In the genomic region with DNA sequence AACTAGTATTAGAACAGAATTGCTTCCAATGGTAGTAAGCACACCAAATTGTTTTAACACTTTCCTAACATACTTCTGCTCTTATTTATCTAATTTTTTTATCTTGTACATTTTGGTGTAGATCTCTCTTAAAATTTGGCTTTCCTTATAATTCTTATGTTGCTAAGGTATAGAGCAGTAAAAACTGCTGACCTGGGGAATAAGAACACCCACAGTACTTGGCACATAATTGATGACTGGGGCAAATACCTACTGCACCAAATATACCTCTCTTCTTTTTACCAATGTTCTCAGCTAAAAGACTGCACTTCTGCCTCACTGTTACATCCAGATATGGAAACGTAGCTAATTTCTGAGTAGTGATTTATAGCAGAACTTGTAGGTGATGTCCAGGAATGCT, we compare ENCODE assay signal across 24 cellular contexts.
DNase-seq lines count a peak whose midpoint lies in the region; ATAC-seq, FAIRE-seq and TF ChIP-seq lines count a peak whose summit lies in the region.
"Had no signal": no experiment of that assay in that cellular context is flagged by ENCODE, and none has a peak within 500 bp of the region (broad histone marks: within the 10 kb centered on the region; RNA-seq: fewer than 3 reads in every experiment).

No MANE protein-coding gene starts in this region.

- H3K36me3 ChIP-seq in HepG2 (replicated peaks in 1 of 2; ENCODE audit: control insufficient read depth in 1 of 2, insufficient read depth in 2 of 2, low read length in 2 of 2) (no peaks in the 10 kb centered on the region), right lobe of liver (no peaks in the 10 kb centered on the region), IMR-90 (ENCODE audit: control insufficient read depth, insufficient read depth, low read length) (no peaks in the 10 kb centered on the region), H1 (ENCODE audit: control insufficient read depth in 2 of 4, insufficient read depth in 4 of 4, low read length in 3 of 4) (peaks cover 0 to 3% (median 0%) of the 10 kb centered on the region in 4 experiments; a peak in 1 of 8 replicates), osteoblast (ENCODE audit: insufficient read depth, low read length) (no peaks in the 10 kb centered on the region)
- H3K36me3 ChIP-seq: BE2C, BLaER1 had no signal

- H3K4me1 ChIP-seq in HepG2 (ENCODE audit: insufficient read depth, low read length) (no peaks in the 10 kb centered on the region), right lobe of liver (no peaks in the 10 kb centered on the region), IMR-90 (ENCODE audit: control insufficient read depth, insufficient read depth, low read length) (no peaks in the 10 kb centered on the region; the same call in 1 of the 2 replicates), H1 (replicated peaks in 1 of 4; ENCODE audit: control insufficient read depth in 3 of 4, insufficient read depth in 4 of 4, low read length in 3 of 4) (peaks cover 0 to 11% (median 9%) of the 10 kb centered on the region in 4 experiments; a peak in 3 of 7 replicates), osteoblast (ENCODE audit: insufficient read depth, low read length) (no peaks in the 10 kb centered on the region)
- H3K4me1 ChIP-seq: BLaER1, Caco-2 had no signal

- H2BK12ac ChIP-seq in H1 (ENCODE audit: low read depth, low read length): peak overlapping the region; percentile 77; the same call in 1 of the 2 replicates

- no peak overlapping the region for H3K18ac ChIP-seq in IMR-90 (ENCODE audit: low read depth, low read length)
- H3K18ac ChIP-seq in H1 (ENCODE audit: extremely low read depth, low read length): no peak overlapping the region

- H2BK120ac ChIP-seq in IMR-90 (ENCODE audit: low read depth, low read length) (no peak overlapping the region), H1 (replicated peaks; ENCODE audit: low read depth, low read length) (no peak overlapping the region)

- no peak overlapping the region for H3K4me2 ChIP-seq in HepG2 (ENCODE audit: low read depth, low read length)
- H3K4me2 ChIP-seq in IMR-90 (ENCODE audit: low read depth, low read length): no peak overlapping the region
- no peak overlapping the region for H3K4me2 ChIP-seq in H1 (ENCODE audit: insufficient read depth in 1 of 2, low read depth in 2 of 2, low read length in 2 of 2)
- H3K4me2 ChIP-seq in osteoblast (ENCODE audit: insufficient read depth, low read length): no peak overlapping the region
- H3K4me2 ChIP-seq: BLaER1 had no signal

- intact Hi-C loops in HepG2 (cut with micrococcal nuclease; ENCODE audit: unreplicated experiment): no loop called here
- intact Hi-C loops in right lobe of liver (cut with DNase I): no loop called here
- intact Hi-C loops in IMR-90 (cut with micrococcal nuclease): loop anchor here (10.0 kb wide), 1 partner anchor 358 kb away; no protein-coding TSS in a partner anchor

- H2AFZ ChIP-seq in HepG2 (ENCODE audit: low read length) (no peak overlapping the region), IMR-90 (replicated peaks; ENCODE audit: low read length, poor library complexity) (no peak overlapping the region), H1 (ENCODE audit: low read length) (no peak overlapping the region), osteoblast (ENCODE audit: low read length) (no peak overlapping the region)

- H4K5ac ChIP-seq in IMR-90 (ENCODE audit: low read depth, low read length) (no peak overlapping the region), H1 (ENCODE audit: insufficient read length, low read depth, low read length) (no peak overlapping the region)

- H4K8ac ChIP-seq in IMR-90 (ENCODE audit: low read depth in 2 of 2, low read length in 2 of 2) (no peak overlapping the region), H1 (ENCODE audit: extremely low read depth, insufficient read depth, low read length) (no peak overlapping the region)

- no peak for DNase-seq in HepG2 (ENCODE audit: low spot score)
- no peak for DNase-seq in right lobe of liver
- no peak for DNase-seq in IMR-90
- DNase-seq in H1 (ENCODE audit: low read depth in 1 of 2, low spot score in 2 of 2): no peak
- peak; percentile 17 for DNase-seq in osteoblast (ENCODE audit: insufficient read length, low spot score, missing footprints)
- no peak for DNase-seq in GM13977 (ENCODE audit: low spot score)
- no peak for DNase-seq in cerebellum (ENCODE audit: low spot score)
- DNase-seq in NCI-H748 treated with DMSO at 0.1 percent for 48 hours (lab: John Stamatoyannopoulos, UW): no peak
- DNase-seq: ACHN; BE2C; C1 segment of cervical spinal cord; Caco-2; Calu3; CD4-positive, alpha-beta memory T cell; CD4-positive, CD25-positive, alpha-beta regulatory T cell; CD8-positive, alpha-beta memory T cell; DMS79 treated with DMSO at 0.1 percent for 48 hours; GF-D8 had no signal

- H3K23me2 ChIP-seq in H1 (ENCODE audit: low read depth, low read length): no peaks in the 10 kb centered on the region; the same call in 1 of the 2 replicates

- in situ Hi-C loops in HepG2 (cut with HindIII; ENCODE audit: extremely low pct_ligation_motif_present, low pct_unique_long_range_greater_than_20kb): no loop called here
- in situ Hi-C loops in IMR-90 (cut with MboI; ENCODE audit: low sequenced_read_pairs): no loop called here
- in situ Hi-C loops in GM13977 (cut with MboI; ENCODE audit: low pct_unique_long_range_greater_than_20kb, low sequenced_read_pairs, unreplicated experiment): no loop called here

- no peak for ATAC-seq in HepG2
- no peak for ATAC-seq in right lobe of liver
- no peak for ATAC-seq in IMR-90 (ENCODE audit: low read depth)

- H3K4me3 ChIP-seq in HepG2 (replicated peaks in 1 of 3; ENCODE audit: insufficient read depth in 1 of 3, low read depth in 2 of 3, low read length in 3 of 3) (no peak overlapping the region), right lobe of liver (no peak overlapping the region), IMR-90 (ENCODE audit: insufficient read depth, low read depth, low read length) (no peak overlapping the region), H1 (ENCODE audit: extremely low read depth in 1 of 4, insufficient read depth in 2 of 4, low read depth in 3 of 4, low read length in 4 of 4) (no peak overlapping the region), osteoblast (ENCODE audit: insufficient read depth, low read length) (no peak overlapping the region)
- H3K4me3 ChIP-seq: BLaER1 had no signal

- 0 out of 2 replicates have a peak, but pooled peaks cover 3% of the 10 kb centered on the region for H3K9me1 ChIP-seq in IMR-90 (ENCODE audit: insufficient read depth, low read length)

- 0 out of 2 replicates have a peak overlapping the region, but pooled peaks have one; percentile 29 for H3K14ac ChIP-seq in IMR-90 (replicated peaks; ENCODE audit: low read depth, low read length)
- no peak overlapping the region for H3K14ac ChIP-seq in H1 (ENCODE audit: insufficient read length)

- dilution Hi-C loops in IMR-90 (cut with HindIII; ENCODE audit: low sequenced_read_pairs, unreplicated experiment): no loop called here

- H2BK5ac ChIP-seq in IMR-90 (ENCODE audit: low read depth, low read length, poor library complexity, severe bottlenecking) (no peak overlapping the region), H1 (ENCODE audit: low read depth, low read length) (no peak overlapping the region)

- H3K79me2 ChIP-seq in HepG2 (ENCODE audit: insufficient read depth, low read length): no peaks in the 10 kb centered on the region
- no peaks in the 10 kb centered on the region for H3K79me2 ChIP-seq in H1 (ENCODE audit: control insufficient read depth in 1 of 2, insufficient read depth in 2 of 2, low read length in 2 of 2)
- H3K79me2 ChIP-seq in osteoblast (ENCODE audit: insufficient read depth, low read length): peaks cover 5% of the 10 kb centered on the region

- no peak for TF ChIP-seq POLR2A in HepG2 (IDR thresholded peaks at IDR 0.05; ENCODE audit: insufficient read depth in 1 of 2, low read depth in 2 of 2, low read length in 2 of 2)
- no peak for TF ChIP-seq POLR2A in right lobe of liver (IDR thresholded peaks at IDR 0.05)
- no peak for TF ChIP-seq POLR2A in IMR-90 (IDR thresholded peaks at IDR 0.05; ENCODE audit: low read depth, low read length)
- no peak for TF ChIP-seq POLR2A in H1 (IDR thresholded peaks at IDR 0.05; ENCODE audit: control extremely low read depth in 1 of 2, low read depth in 2 of 2, low read length in 2 of 2)

- H4K20me1 ChIP-seq in HepG2 (ENCODE audit: insufficient read depth, low read length) (no peaks in the 10 kb centered on the region), IMR-90 (ENCODE audit: insufficient read depth, low read length) (0 out of 2 replicates have a peak, but pooled peaks cover 2% of the 10 kb centered on the region), H1 (replicated peaks in 1 of 2; ENCODE audit: control insufficient read depth in 1 of 2, insufficient read depth in 2 of 2, low read length in 2 of 2) (peaks cover 1 to 2% of the 10 kb centered on the region in 2 experiments), osteoblast (ENCODE audit: insufficient read depth, low read length) (no peaks in the 10 kb centered on the region)
- H4K20me1 ChIP-seq: BLaER1 had no signal

- H3K4ac ChIP-seq in IMR-90 (ENCODE audit: low read depth, low read length) (no peak overlapping the region), H1 (replicated peaks; ENCODE audit: insufficient read length, low read depth, low read length) (no peak overlapping the region)

- no peak overlapping the region for H2AK9ac ChIP-seq in IMR-90 (replicated peaks; ENCODE audit: low read depth, low read length, poor library complexity)

- TF ChIP-seq RAD21 in HepG2 (CRISPR knock-in tag; IDR thresholded peaks at IDR 0.05) (no peak), IMR-90 (IDR thresholded peaks at IDR 0.05; ENCODE audit: low read length) (no peak), H1 (IDR thresholded peaks at IDR 0.05 in 1 of 2, conservative IDR thresholded peaks at IDR 0.05 in 1 of 2; ENCODE audit: low read depth in 2 of 2, low read length in 2 of 2) (no peak)

- H2BK15ac ChIP-seq in IMR-90 (ENCODE audit: low read depth, low read length) (no peak overlapping the region), H1 (ENCODE audit: low read length) (no peak overlapping the region)

- H2AK5ac ChIP-seq in IMR-90 (ENCODE audit: low read depth, low read length) (no peak overlapping the region), H1 (ENCODE audit: low read depth, low read length) (no peak overlapping the region)

- H4K91ac ChIP-seq in IMR-90 (ENCODE audit: insufficient read depth, low read depth, low read length): no peak overlapping the region
- no peak overlapping the region for H4K91ac ChIP-seq in H1 (replicated peaks; ENCODE audit: insufficient read length, low read length)

- FAIRE-seq in HepG2 (lab: Jason Lieb, UNC) (no peak), H1 (lab: Jason Lieb, UNC) (no peak)
- FAIRE-seq: D721Med, G401.6, GM12891, GM18507 had no signal

- no peak overlapping the region for H3K27ac ChIP-seq in HepG2 (ENCODE audit: extremely low read length, insufficient read depth, low read length)
- H3K27ac ChIP-seq in right lobe of liver: no peak overlapping the region
- H3K27ac ChIP-seq in IMR-90 (ENCODE audit: insufficient read depth, low read length): no peak overlapping the region
- H3K27ac ChIP-seq in H1 (ENCODE audit: low read depth, low read length): no peak overlapping the region
- H3K27ac ChIP-seq in osteoblast (ENCODE audit: low read depth, low read length): no peak overlapping the region
- H3K27ac ChIP-seq: 22Rv1, BLaER1 had no signal

- no peaks in the 10 kb centered on the region for H3K27me3 ChIP-seq in HepG2 (ENCODE audit: control insufficient read depth in 1 of 2, insufficient read depth in 2 of 2, low read length in 2 of 2)
- H3K27me3 ChIP-seq in right lobe of liver: no peaks in the 10 kb centered on the region
- H3K27me3 ChIP-seq in IMR-90 (ENCODE audit: control insufficient read depth, insufficient read depth, low read length): no peaks in the 10 kb centered on the region
- peaks cover 5 to 22% (median 13%) of the 10 kb centered on the region in 4 experiments; a peak in 6 of 7 replicates for H3K27me3 ChIP-seq in H1 (replicated peaks in 1 of 4; ENCODE audit: control insufficient read depth in 3 of 4, extremely low read depth in 1 of 4, insufficient read depth in 3 of 4, low read length in 3 of 4)
- no peaks in the 10 kb centered on the region for H3K27me3 ChIP-seq in osteoblast (ENCODE audit: insufficient read depth, low read length)
- H3K27me3 ChIP-seq: BE2C, BLaER1 had no signal

- no peak overlapping the region for H3K23ac ChIP-seq in IMR-90 (ENCODE audit: low read depth, low read length)
- no peak overlapping the region for H3K23ac ChIP-seq in H1 (ENCODE audit: insufficient read length)

- POLR2A ChIA-PET in HepG2 (lab: Yijun Ruan, JAX): no interaction called here
- POLR2A ChIA-PET in IMR-90 (lab: Charles Lee; ENCODE audit: unreplicated experiment): no interaction called here
- POLR2A ChIA-PET in H1 (lab: Charles Lee; ENCODE audit: partially characterized antibody): no interaction called here

- H2BK20ac ChIP-seq in IMR-90 (ENCODE audit: low read depth, low read length): no peak overlapping the region
- no peak overlapping the region for H2BK20ac ChIP-seq in H1 (ENCODE audit: low read length)

- H3K79me1 ChIP-seq in IMR-90 (ENCODE audit: low read depth in 1 of 2, low read length in 2 of 2) (peaks cover 24 to 37% of the 10 kb centered on the region in 2 experiments), H1 (ENCODE audit: low read depth, low read length) (no peaks in the 10 kb centered on the region; the same call in 1 of the 2 replicates)

- TF ChIP-seq EP300 in HepG2 (IDR thresholded peaks at IDR 0.05; ENCODE audit: low read depth in 2 of 2, low read length in 2 of 2) (no peak), HepG2 (CRISPR knock-in tag; IDR thresholded peaks at IDR 0.05; ENCODE audit: borderline replicate concordance) (no peak), H1 (IDR thresholded peaks at IDR 0.05; ENCODE audit: borderline replicate concordance in 1 of 2, low read depth in 2 of 2, low read length in 2 of 2) (no peak)

- BruUV-seq in HepG2 (replicated peaks; lab: Mats Ljungman, UMichigan) (no TSS peak), IMR-90 (replicated peaks; lab: Mats Ljungman, UMichigan) (no TSS peak)

- H3K9ac ChIP-seq in HepG2 (ENCODE audit: insufficient read depth, low read depth, low read length) (no peak overlapping the region), IMR-90 (ENCODE audit: low read depth, low read length) (no peak overlapping the region), H1 (replicated peaks in 1 of 4; ENCODE audit: extremely low read depth in 1 of 4, low read depth in 3 of 4, low read length in 3 of 4) (no peak overlapping the region)
- H3K9ac ChIP-seq: BLaER1 had no signal

- H3K56ac ChIP-seq in IMR-90 (ENCODE audit: extremely low read depth, insufficient read depth, low read length) (no peak overlapping the region), H1 (replicated peaks; ENCODE audit: insufficient read length, low read depth, low read length) (no peak overlapping the region)

- H3K9me3 ChIP-seq in HepG2 (ENCODE audit: low read length) (peaks cover 4% of the 10 kb centered on the region; the same call in 1 of the 2 replicates), right lobe of liver (no peaks in the 10 kb centered on the region), IMR-90 (ENCODE audit: control insufficient read depth, insufficient read depth, low read length) (no peaks in the 10 kb centered on the region), H1 (ENCODE audit: insufficient read depth in 2 of 2, low read depth in 1 of 2, low read length in 1 of 2) (peaks cover 0 to 3% of the 10 kb centered on the region in 2 experiments; a peak in 1 of 4 replicates), osteoblast (ENCODE audit: low read depth, low read length) (no peaks in the 10 kb centered on the region)
- H3K9me3 ChIP-seq: BE2C, BLaER1, Caco-2 had no signal

- WGBS in HepG2 (ENCODE audit: low lambda C conversion rate): 0% methylated on average over 1 of the region's 1 CpG
- WGBS in right lobe of liver (ENCODE audit: insufficient coverage, low coverage, low lambda C conversion rate, missing lambda C conversion rate): 38% methylated on average over 1 of the region's 1 CpG
- WGBS in IMR-90 (ENCODE audit: extremely low coverage in 2 of 2, insufficient read length in 1 of 2), 2 experiments: no CpG with 5 or more reads among the region's 1 CpG
- 85% methylated on average over 1 of the region's 1 CpG; no CpG with 5 or more reads in 1 of the 2 experiments for WGBS in H1 (ENCODE audit: extremely low coverage in 1 of 2, insufficient coverage in 1 of 2, insufficient read length in 1 of 2, insufficient replicate concordance in 2 of 2, low coverage in 1 of 2, low lambda C conversion rate in 2 of 2, missing lambda C conversion rate in 1 of 2), 2 experiments

- CTCF ChIA-PET in HepG2 (lab: Yijun Ruan, JAX; ENCODE audit: low intra/inter-chr PET ratio, low total read pairs): no interaction called here
- CTCF ChIA-PET in IMR-90 (lab: Yijun Ruan, JAX): no interaction called here
- CTCF ChIA-PET in H1 (lab: Charles Lee; ENCODE audit: partially characterized antibody): no interaction called here

- no peak for TF ChIP-seq CTCF in HepG2 (CRISPR knock-in tag; IDR thresholded peaks at IDR 0.05)
- no peak for TF ChIP-seq CTCF in right lobe of liver (IDR thresholded peaks at IDR 0.05)
- TF ChIP-seq CTCF in IMR-90 (conservative IDR thresholded peaks at IDR 0.05; ENCODE audit: low read depth, low read length): no peak
- TF ChIP-seq CTCF in H1 (IDR thresholded peaks at IDR 0.05; ENCODE audit: control extremely low read depth in 1 of 3, insufficient read depth in 1 of 3, low read depth in 1 of 3, low read length in 3 of 3): no peak
- TF ChIP-seq CTCF in osteoblast (IDR thresholded peaks at IDR 0.05; ENCODE audit: extremely low read depth, low read depth, low read length): no peak
- TF ChIP-seq CTCF in GM13977 (IDR thresholded peaks at IDR 0.05; ENCODE audit: extremely low read depth, insufficient read depth, missing control alignments): no peak
